ENCODE assay signal across 1 cellular context in the genomic region with DNA sequence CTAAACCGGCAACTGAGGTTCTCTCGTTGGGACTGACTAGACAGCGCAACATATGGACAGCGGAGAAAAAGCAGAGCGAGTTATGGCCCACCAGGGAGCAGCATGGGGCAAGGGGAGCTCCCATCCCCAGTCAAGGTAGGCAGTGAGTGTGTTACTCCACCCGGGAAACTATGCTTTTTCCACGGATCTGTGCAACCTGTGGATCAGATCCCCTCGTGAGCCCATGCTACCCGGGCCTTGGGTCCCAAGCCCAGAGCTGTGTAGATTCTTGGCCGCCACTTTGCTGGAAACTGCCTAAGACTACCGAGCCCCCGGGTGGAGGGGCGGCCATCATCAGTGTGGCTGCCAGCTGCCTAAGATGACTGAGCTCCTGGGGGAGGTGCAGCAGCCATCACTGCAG.
TF ChIP-seq lines count a peak whose summit lies in the region.

No MANE protein-coding gene starts in this region.

TF ChIP-seq in HepG2, 621 proteins besides CTCF, POLR2A, EP300 and RAD21 (continued from another document):
- TF ChIP-seq, protein P1, sequence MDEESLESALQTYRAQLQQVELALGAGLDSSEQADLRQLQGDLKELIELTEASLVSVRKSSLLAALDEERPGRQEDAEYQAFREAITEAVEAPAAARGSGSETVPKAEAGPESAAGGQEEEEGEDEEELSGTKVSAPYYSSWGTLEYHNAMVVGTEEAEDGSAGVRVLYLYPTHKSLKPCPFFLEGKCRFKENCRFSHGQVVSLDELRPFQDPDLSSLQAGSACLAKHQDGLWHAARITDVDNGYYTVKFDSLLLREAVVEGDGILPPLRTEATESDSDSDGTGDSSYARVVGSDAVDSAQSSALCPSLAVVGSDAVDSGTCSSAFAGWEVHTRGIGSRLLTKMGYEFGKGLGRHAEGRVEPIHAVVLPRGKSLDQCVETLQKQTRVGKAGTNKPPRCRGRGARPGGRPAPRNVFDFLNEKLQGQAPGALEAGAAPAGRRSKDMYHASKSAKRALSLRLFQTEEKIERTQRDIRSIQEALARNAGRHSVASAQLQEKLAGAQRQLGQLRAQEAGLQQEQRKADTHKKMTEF (CRISPR knock-in tag; IDR thresholded peaks at IDR 0.05) = no peak
- TF ChIP-seq, protein P2, sequence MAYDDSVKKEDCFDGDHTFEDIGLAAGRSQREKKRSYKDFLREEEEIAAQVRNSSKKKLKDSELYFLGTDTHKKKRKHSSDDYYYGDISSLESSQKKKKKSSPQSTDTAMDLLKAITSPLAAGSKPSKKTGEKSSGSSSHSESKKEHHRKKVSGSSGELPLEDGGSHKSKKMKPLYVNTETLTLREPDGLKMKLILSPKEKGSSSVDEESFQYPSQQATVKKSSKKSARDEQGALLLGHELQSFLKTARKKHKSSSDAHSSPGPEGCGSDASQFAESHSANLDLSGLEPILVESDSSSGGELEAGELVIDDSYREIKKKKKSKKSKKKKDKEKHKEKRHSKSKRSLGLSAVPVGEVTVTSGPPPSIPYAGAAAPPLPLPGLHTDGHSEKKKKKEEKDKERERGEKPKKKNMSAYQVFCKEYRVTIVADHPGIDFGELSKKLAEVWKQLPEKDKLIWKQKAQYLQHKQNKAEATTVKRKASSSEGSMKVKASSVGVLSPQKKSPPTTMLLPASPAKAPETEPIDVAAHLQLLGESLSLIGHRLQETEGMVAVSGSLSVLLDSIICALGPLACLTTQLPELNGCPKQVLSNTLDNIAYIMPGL (CRISPR knock-in tag; IDR thresholded peaks at IDR 0.05; ENCODE audit: borderline replicate concordance in 1 of 2, low read depth in 1 of 2) = peak; percentile 42 to 50; a peak in 2 of 4 replicates
- no peak for TF ChIP-seq ZNF724P (CRISPR knock-in tag; IDR thresholded peaks at IDR 0.05; ENCODE audit: borderline replicate concordance)
- TF ChIP-seq, protein P3, sequence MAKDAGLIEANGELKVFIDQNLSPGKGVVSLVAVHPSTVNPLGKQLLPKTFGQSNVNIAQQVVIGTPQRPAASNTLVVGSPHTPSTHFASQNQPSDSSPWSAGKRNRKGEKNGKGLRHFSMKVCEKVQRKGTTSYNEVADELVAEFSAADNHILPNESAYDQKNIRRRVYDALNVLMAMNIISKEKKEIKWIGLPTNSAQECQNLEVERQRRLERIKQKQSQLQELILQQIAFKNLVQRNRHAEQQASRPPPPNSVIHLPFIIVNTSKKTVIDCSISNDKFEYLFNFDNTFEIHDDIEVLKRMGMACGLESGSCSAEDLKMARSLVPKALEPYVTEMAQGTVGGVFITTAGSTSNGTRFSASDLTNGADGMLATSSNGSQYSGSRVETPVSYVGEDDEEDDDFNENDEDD (CRISPR knock-in tag; IDR thresholded peaks at IDR 0.05; ENCODE audit: borderline replicate concordance) = no peak
- peak; percentile 40; the same call in 1 of the 2 replicates for TF ChIP-seq KDM5B (CRISPR knock-in tag; IDR thresholded peaks at IDR 0.05; ENCODE audit: borderline replicate concordance)
- TF ChIP-seq, protein P4, sequence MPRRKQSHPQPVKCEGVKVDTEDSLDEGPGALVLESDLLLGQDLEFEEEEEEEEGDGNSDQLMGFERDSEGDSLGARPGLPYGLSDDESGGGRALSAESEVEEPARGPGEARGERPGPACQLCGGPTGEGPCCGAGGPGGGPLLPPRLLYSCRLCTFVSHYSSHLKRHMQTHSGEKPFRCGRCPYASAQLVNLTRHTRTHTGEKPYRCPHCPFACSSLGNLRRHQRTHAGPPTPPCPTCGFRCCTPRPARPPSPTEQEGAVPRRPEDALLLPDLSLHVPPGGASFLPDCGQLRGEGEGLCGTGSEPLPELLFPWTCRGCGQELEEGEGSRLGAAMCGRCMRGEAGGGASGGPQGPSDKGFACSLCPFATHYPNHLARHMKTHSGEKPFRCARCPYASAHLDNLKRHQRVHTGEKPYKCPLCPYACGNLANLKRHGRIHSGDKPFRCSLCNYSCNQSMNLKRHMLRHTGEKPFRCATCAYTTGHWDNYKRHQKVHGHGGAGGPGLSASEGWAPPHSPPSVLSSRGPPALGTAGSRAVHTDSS (CRISPR knock-in tag; conservative IDR thresholded peaks at IDR 0.05) = no peak
- TF ChIP-seq POGK (CRISPR knock-in tag; conservative IDR thresholded peaks at IDR 0.05) = no peak
- no peak for TF ChIP-seq TP53 (CRISPR knock-in tag; conservative IDR thresholded peaks at IDR 0.05)
- 0 out of 2 replicates have a peak, but pooled peaks have one; percentile 54 for TF ChIP-seq ZNF607 (CRISPR knock-in tag; IDR thresholded peaks at IDR 0.05; ENCODE audit: borderline replicate concordance)
- TF ChIP-seq MAX (IDR thresholded peaks at IDR 0.05) = 0 out of 2 replicates have a peak, but pooled peaks have one; percentile 15
- TF ChIP-seq TCF12 (IDR thresholded peaks at IDR 0.05) = no peak
- TF ChIP-seq TCF12 (CRISPR knock-in tag; IDR thresholded peaks at IDR 0.05) = no peak
- TF ChIP-seq, protein P5, sequence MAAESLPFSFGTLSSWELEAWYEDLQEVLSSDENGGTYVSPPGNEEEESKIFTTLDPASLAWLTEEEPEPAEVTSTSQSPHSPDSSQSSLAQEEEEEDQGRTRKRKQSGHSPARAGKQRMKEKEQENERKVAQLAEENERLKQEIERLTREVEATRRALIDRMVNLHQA (CRISPR knock-in tag; IDR thresholded peaks at IDR 0.05) = no peak
- 0 out of 2 replicates have a peak, but pooled peaks have one; percentile 41 for TF ChIP-seq THAP7 (CRISPR knock-in tag; IDR thresholded peaks at IDR 0.05)
- no peak for TF ChIP-seq PTBP1 (IDR thresholded peaks at IDR 0.05; ENCODE audit: low read depth, low read length, poor library complexity, severe bottlenecking)
- no peak for TF ChIP-seq SALL2 (CRISPR knock-in tag; IDR thresholded peaks at IDR 0.05)
- no peak for TF ChIP-seq PRMT3 (CRISPR knock-in tag; IDR thresholded peaks at IDR 0.05; ENCODE audit: borderline replicate concordance, low read depth)
- TF ChIP-seq CBX2 (IDR thresholded peaks at IDR 0.05; ENCODE audit: low read depth, low read length) = no peak
- TF ChIP-seq CBX2 (CRISPR knock-in tag; IDR thresholded peaks at IDR 0.05; ENCODE audit: low read depth) = no peak
- peak; percentile 33; the same call in 1 of the 2 replicates for TF ChIP-seq ZNF788 (CRISPR knock-in tag; IDR thresholded peaks at IDR 0.05; ENCODE audit: borderline replicate concordance)
- TF ChIP-seq ZNF616 (CRISPR knock-in tag; IDR thresholded peaks at IDR 0.05; ENCODE audit: low read depth) = no peak
- no peak for TF ChIP-seq ZBTB1 (CRISPR knock-in tag; IDR thresholded peaks at IDR 0.05; ENCODE audit: borderline replicate concordance)
- TF ChIP-seq ZNF670 (CRISPR knock-in tag; IDR thresholded peaks at IDR 0.05; ENCODE audit: borderline replicate concordance) = no peak
- no peak for TF ChIP-seq ZNF891 (CRISPR knock-in tag; IDR thresholded peaks at IDR 0.05)
- TF ChIP-seq, protein P6, sequence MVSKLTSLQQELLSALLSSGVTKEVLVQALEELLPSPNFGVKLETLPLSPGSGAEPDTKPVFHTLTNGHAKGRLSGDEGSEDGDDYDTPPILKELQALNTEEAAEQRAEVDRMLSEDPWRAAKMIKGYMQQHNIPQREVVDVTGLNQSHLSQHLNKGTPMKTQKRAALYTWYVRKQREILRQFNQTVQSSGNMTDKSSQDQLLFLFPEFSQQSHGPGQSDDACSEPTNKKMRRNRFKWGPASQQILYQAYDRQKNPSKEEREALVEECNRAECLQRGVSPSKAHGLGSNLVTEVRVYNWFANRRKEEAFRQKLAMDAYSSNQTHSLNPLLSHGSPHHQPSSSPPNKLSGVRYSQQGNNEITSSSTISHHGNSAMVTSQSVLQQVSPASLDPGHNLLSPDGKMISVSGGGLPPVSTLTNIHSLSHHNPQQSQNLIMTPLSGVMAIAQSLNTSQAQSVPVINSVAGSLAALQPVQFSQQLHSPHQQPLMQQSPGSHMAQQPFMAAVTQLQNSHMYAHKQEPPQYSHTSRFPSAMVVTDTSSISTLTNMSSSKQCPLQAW (CRISPR knock-in tag; IDR thresholded peaks at IDR 0.05) = peak; percentile 68; the same call in 1 of the 2 replicates
- TF ChIP-seq SALL1 (CRISPR knock-in tag; IDR thresholded peaks at IDR 0.05) = peak; percentile 54; the same call in 1 of the 2 replicates
- no peak for TF ChIP-seq MXD4 (CRISPR knock-in tag; IDR thresholded peaks at IDR 0.05)
- no peak for TF ChIP-seq SPEN (CRISPR knock-in tag; IDR thresholded peaks at IDR 0.05; ENCODE audit: low read depth)
TF ChIP-seq in HepG2: peak in this region for 32.
